ENCODE assay signal across 10 cellular contexts in the genomic region with DNA sequence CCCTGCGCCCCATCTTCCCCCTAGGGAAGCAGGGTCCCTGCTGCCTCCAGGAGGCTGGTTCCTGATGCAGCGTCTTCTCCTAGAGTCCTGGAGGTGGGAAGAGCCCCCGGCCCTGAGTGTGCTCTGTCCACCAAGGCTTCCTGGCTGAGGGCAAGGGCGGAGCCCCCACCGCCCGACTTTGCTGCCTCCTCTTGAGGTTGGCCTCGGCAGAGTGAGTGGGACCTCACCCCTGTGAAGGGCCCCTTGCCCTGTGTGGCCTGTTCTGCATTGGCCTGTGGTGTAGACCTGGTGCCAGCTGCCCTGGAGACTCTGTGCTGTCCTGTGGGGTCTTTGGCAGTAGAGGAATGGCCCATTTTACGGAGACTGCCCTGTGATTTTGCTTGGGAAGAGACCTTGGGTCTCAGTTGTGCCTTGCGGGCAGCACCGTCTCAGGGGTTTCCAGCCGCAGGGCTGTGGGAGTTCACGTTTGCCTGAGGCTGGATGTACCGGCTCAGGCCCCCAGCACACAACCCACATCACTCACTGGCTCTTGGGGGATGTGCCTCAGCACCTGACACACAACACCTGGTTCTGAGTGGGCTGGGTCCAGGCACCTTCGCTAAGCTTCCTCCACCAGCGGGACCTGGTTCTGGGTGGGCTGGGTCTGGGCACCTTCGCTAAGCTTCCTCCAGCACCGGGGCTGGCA.
DNase-seq lines count a peak whose midpoint lies in the region; ATAC-seq and TF ChIP-seq lines count a peak whose summit lies in the region.
"Had no signal": no experiment of that assay in that cellular context is flagged by ENCODE, and none has a peak within 500 bp of the region (broad histone marks: within the 10 kb centered on the region; RNA-seq: fewer than 3 reads in every experiment).

No MANE protein-coding gene starts in this region.

- no peaks in the 10 kb centered on the region for H3K27me3 Mint-ChIP-seq in CD8-positive, alpha-beta memory T cell

- no peaks in the 10 kb centered on the region for H3K27me3 ChIP-seq in CD8-positive, alpha-beta memory T cell (ENCODE audit: insufficient read depth, low read length, poor library complexity, severe bottlenecking)
- no peaks in the 10 kb centered on the region for H3K27me3 ChIP-seq in MM.1S (replicated peaks; ENCODE audit: insufficient read depth, low read length)
- H3K27me3 ChIP-seq in duodenal mucosa (ENCODE audit: control insufficient read depth in 1 of 2, insufficient read depth in 2 of 2, low read length in 2 of 2), result no peaks in the 10 kb centered on the region
- no peaks in the 10 kb centered on the region for H3K27me3 ChIP-seq in skeletal muscle tissue (ENCODE audit: control insufficient read depth in 3 of 3, insufficient read depth in 3 of 3, low read length in 3 of 3)

- no peaks in the 10 kb centered on the region for H4K20me1 ChIP-seq in MM.1S (ENCODE audit: insufficient read depth, low read length)

- peaks cover 39% of the 10 kb centered on the region for H3K79me2 ChIP-seq in MM.1S (ENCODE audit: low read length)

- peak overlapping the region; percentile 98 to 100 (median 99) for H3K27ac Mint-ChIP-seq in CD8-positive, alpha-beta memory T cell

- peak overlapping the region; percentile 98 for H3K9ac ChIP-seq in MM.1S (ENCODE audit: low read length)
- H3K9ac ChIP-seq in duodenal mucosa (ENCODE audit: low read depth in 1 of 2, low read length in 2 of 2), result peak overlapping the region in 1 of 2 donors; percentile 10
- H3K9ac ChIP-seq in skeletal muscle tissue (ENCODE audit: low read depth in 1 of 3, low read length in 3 of 3), result peak overlapping the region in 1 of 3 donors; percentile 16

- peak overlapping the region; percentile 82 to 93 (median 86) for H3K4me3 Mint-ChIP-seq in CD8-positive, alpha-beta memory T cell

- peaks cover 0 to 37% (median under 1%) of the 10 kb centered on the region in 3 donors for H3K36me3 Mint-ChIP-seq in CD8-positive, alpha-beta memory T cell

- H3K4me2 ChIP-seq in MM.1S (ENCODE audit: low read depth, low read length), result peak overlapping the region; percentile 100

- peaks cover 23% of the 10 kb centered on the region for H3F3A ChIP-seq in MM.1S (ENCODE audit: insufficient read depth, low read length)

- no peaks in the 10 kb centered on the region for H3K9me3 Mint-ChIP-seq in CD8-positive, alpha-beta memory T cell

- ATAC-seq in GM21529 (IDR thresholded peaks at IDR 0.05; ENCODE audit: unreplicated experiment) (no peak), HG03196 (IDR thresholded peaks at IDR 0.05; ENCODE audit: unreplicated experiment) (no peak), HG03095 (IDR thresholded peaks at IDR 0.05; ENCODE audit: unreplicated experiment) (no peak)

- peak overlapping the region; percentile 52 for H3K4me3 ChIP-seq in CD8-positive, alpha-beta memory T cell (ENCODE audit: low read length)
- 0 out of 2 replicates have a peak overlapping the region, but pooled peaks have one; percentile 68 for H3K4me3 ChIP-seq in MM.1S (ENCODE audit: low read length)
- no peak overlapping the region for H3K4me3 ChIP-seq in duodenal mucosa (ENCODE audit: low read depth in 1 of 2, low read length in 2 of 2)
- no peak overlapping the region for H3K4me3 ChIP-seq in skeletal muscle tissue (ENCODE audit: low read length in 3 of 3)

- DNase-seq in CD8-positive, alpha-beta memory T cell, result peak in 1 of 5 donors; percentile 64
- no peak for DNase-seq in MM.1S
- DNase-seq in iPS-NIHi11 (ENCODE audit: low spot score), result no peak
- DNase-seq: DMS153, occipital lobe had no signal

- peaks cover 57% of the 10 kb centered on the region for H3K4me1 ChIP-seq in CD8-positive, alpha-beta memory T cell (ENCODE audit: insufficient read depth, low read length)
- peaks cover 24% of the 10 kb centered on the region for H3K4me1 ChIP-seq in MM.1S (ENCODE audit: low read length)
- H3K4me1 ChIP-seq in duodenal mucosa (ENCODE audit: control insufficient read depth in 1 of 2, insufficient read depth in 2 of 2, low read length in 2 of 2), result peaks cover 24 to 41% of the 10 kb centered on the region in 2 donors
- H3K4me1 ChIP-seq in skeletal muscle tissue (ENCODE audit: control insufficient read depth in 3 of 3, insufficient read depth in 3 of 3, low read length in 3 of 3), result peaks cover 33 to 45% (median 36%) of the 10 kb centered on the region in 3 donors

- peak overlapping the region; percentile 97 for H3K27ac ChIP-seq in CD8-positive, alpha-beta memory T cell (ENCODE audit: low read depth, low read length)
- H3K27ac ChIP-seq in MM.1S (ENCODE audit: low read length), result peak overlapping the region; percentile 100
- peak overlapping the region; percentile 56 for H3K27ac ChIP-seq in duodenal mucosa (ENCODE audit: low read depth, low read length)
- peak overlapping the region; percentile 56 for H3K27ac ChIP-seq in skeletal muscle tissue (ENCODE audit: low read depth, low read length)

- CTCF ChIA-PET in CD8-positive, alpha-beta memory T cell (lab: Charles Lee), result interaction anchor here (0.8 to 3.3 kb wide), 12 partner anchors 10 to 107 kb away, joined by 3 to 16 read pairs (median 5); a partner anchor contains a TSS

- no peak for TF ChIP-seq CTCF in MM.1S (IDR thresholded peaks at IDR 0.05; ENCODE audit: low read length)

- POLR2A ChIA-PET in CD8-positive, alpha-beta memory T cell (lab: Charles Lee), result interaction anchor here (0.8 to 2.5 kb wide), 9 partner anchors 10 to 107 kb away, joined by 4 to 25 read pairs (median 10); a partner anchor contains a TSS

- peak overlapping the region; percentile 26; the same call in 1 of the 2 replicates for H2AFZ ChIP-seq in MM.1S (ENCODE audit: low read length)

- H3K9me3 ChIP-seq in CD8-positive, alpha-beta memory T cell (ENCODE audit: low read length), result no peaks in the 10 kb centered on the region
- no peaks in the 10 kb centered on the region for H3K9me3 ChIP-seq in MM.1S (replicated peaks; ENCODE audit: insufficient read depth, low read length)
- H3K9me3 ChIP-seq in duodenal mucosa (ENCODE audit: control insufficient read depth in 1 of 2, low read length in 2 of 2), result no peaks in the 10 kb centered on the region
- H3K9me3 ChIP-seq in skeletal muscle tissue (ENCODE audit: control insufficient read depth in 3 of 3, low read length in 3 of 3), result no peaks in the 10 kb centered on the region

- H3K36me3 ChIP-seq in CD8-positive, alpha-beta memory T cell (ENCODE audit: insufficient read depth, low read length), result peaks cover 14% of the 10 kb centered on the region
- no peaks in the 10 kb centered on the region for H3K36me3 ChIP-seq in MM.1S (replicated peaks; ENCODE audit: insufficient read depth, low read length)
- peaks cover 9 to 35% of the 10 kb centered on the region in 2 donors for H3K36me3 ChIP-seq in duodenal mucosa (ENCODE audit: control insufficient read depth in 1 of 2, insufficient read depth in 2 of 2, low read length in 2 of 2)
- peaks cover 19 to 24% (median 20%) of the 10 kb centered on the region in 3 donors for H3K36me3 ChIP-seq in skeletal muscle tissue (ENCODE audit: control insufficient read depth in 3 of 3, insufficient read depth in 3 of 3, low read length in 3 of 3)

- H3K9me2 ChIP-seq in MM.1S (replicated peaks; ENCODE audit: insufficient read depth, low read length), result no peaks in the 10 kb centered on the region

- H3K4me1 Mint-ChIP-seq in CD8-positive, alpha-beta memory T cell, result peaks cover 35 to 67% (median 40%) of the 10 kb centered on the region in 3 donors

Comparison
In these comparisons a context has a peak if more than half of its experiments do, and no peak if none do; other contexts are left out.
1. H3K4me3 ChIP-seq: peak in CD8-positive, alpha-beta memory T cell (single experiment) and MM.1S (single experiment); none in duodenal mucosa (0 of 2) and skeletal muscle tissue (0 of 3).
2. Peak in every context shown above with its lines, with median percentiles within 50 percentile points of each other: H3K27ac ChIP-seq.